10 cellular contexts compared by ENCODE assay signal in genomic region chr1:116489231-116489697, GRCh38.
DNase-seq lines count a peak whose midpoint lies in the region; ATAC-seq and FAIRE-seq lines count a peak whose summit lies in the region.
"Had no signal": no experiment of that assay in that cellular context is flagged by ENCODE, and none has a peak within 500 bp of the region (broad histone marks: within the 10 kb centered on the region; RNA-seq: fewer than 3 reads in every experiment).

No MANE protein-coding gene starts in this region.

- no peaks in the 10 kb centered on the region for H3K9me3 Mint-ChIP-seq in activated T-cell treated with anti-CD3 and anti-CD28 coated beads, Interleukin-2, amount 50 U/mL, for 72 hours
- H3K9me3 Mint-ChIP-seq in T-helper 2 cell treated with Interferon-gamma antibody and Interleukin-4, amounts not matched to agents 5 μg/mL and 100 μg/mL, for 36 hours, result no peaks in the 10 kb centered on the region
- H3K9me3 Mint-ChIP-seq: activated naive CD4-positive, alpha-beta T cell treated with anti-CD3 and anti-CD28 coated beads, Interleukin-2, amount 50 U/mL, for 72 hours had no signal

- H3K27ac Mint-ChIP-seq in activated T-cell treated with anti-CD3 and anti-CD28 coated beads, Interleukin-2, amount 50 U/mL, for 72 hours, result no peak overlapping the region
- peak overlapping the region; percentile 37 for H3K27ac Mint-ChIP-seq in T-helper 2 cell treated with Interferon-gamma antibody and Interleukin-4, amounts not matched to agents 5 μg/mL and 100 μg/mL, for 36 hours
- H3K27ac Mint-ChIP-seq: activated naive CD4-positive, alpha-beta T cell treated with anti-CD3 and anti-CD28 coated beads, Interleukin-2, amount 50 U/mL, for 72 hours had no signal

- no peaks in the 10 kb centered on the region for H3K27me3 Mint-ChIP-seq in activated T-cell treated with anti-CD3 and anti-CD28 coated beads, Interleukin-2, amount 50 U/mL, for 72 hours (ENCODE audit: low read depth)
- H3K27me3 Mint-ChIP-seq in T-helper 2 cell treated with Interferon-gamma antibody and Interleukin-4, amounts not matched to agents 5 μg/mL and 100 μg/mL, for 36 hours (ENCODE audit: low read depth), result no peaks in the 10 kb centered on the region

- H3K4me1 Mint-ChIP-seq in activated T-cell treated with anti-CD3 and anti-CD28 coated beads, Interleukin-2, amount 50 U/mL, for 72 hours (ENCODE audit: low read depth), result peaks cover 21% of the 10 kb centered on the region
- H3K4me1 Mint-ChIP-seq in T-helper 2 cell treated with Interferon-gamma antibody and Interleukin-4, amounts not matched to agents 5 μg/mL and 100 μg/mL, for 36 hours (ENCODE audit: low read depth), result peaks cover 7% of the 10 kb centered on the region

- no peak for FAIRE-seq in urothelium cell line (lab: Jason Lieb, UNC)
- FAIRE-seq: A549 had no signal

- peak; percentile 43 to 60 for ATAC-seq in activated T-cell treated with anti-CD3 and anti-CD28 coated beads, Interleukin-2, amount 50 U/mL, for 72 hours (replicated peaks in 1 of 2)
- no peak for ATAC-seq in GM21723 (IDR thresholded peaks at IDR 0.05; ENCODE audit: unreplicated experiment)
- ATAC-seq: A549 had no signal

- H3K36me3 Mint-ChIP-seq in activated T-cell treated with anti-CD3 and anti-CD28 coated beads, Interleukin-2, amount 50 U/mL, for 72 hours (ENCODE audit: insufficient read depth in 2 of 2), result no peaks in the 10 kb centered on the region
- H3K36me3 Mint-ChIP-seq in T-helper 2 cell treated with Interferon-gamma antibody and Interleukin-4, amounts not matched to agents 5 μg/mL and 100 μg/mL, for 36 hours (ENCODE audit: low read depth), result no peaks in the 10 kb centered on the region
- H3K36me3 Mint-ChIP-seq: activated naive CD4-positive, alpha-beta T cell treated with anti-CD3 and anti-CD28 coated beads, Interleukin-2, amount 50 U/mL, for 72 hours had no signal

- no peak overlapping the region for H3K4me3 Mint-ChIP-seq in activated T-cell treated with anti-CD3 and anti-CD28 coated beads, Interleukin-2, amount 50 U/mL, for 72 hours
- H3K4me3 Mint-ChIP-seq in T-helper 2 cell treated with Interferon-gamma antibody and Interleukin-4, amounts not matched to agents 5 μg/mL and 100 μg/mL, for 36 hours, result no peak overlapping the region

- no peak for DNase-seq in activated T-cell treated with anti-CD3 and anti-CD28 coated beads, Interleukin-2, amount 50 U/mL, for 72 hours
- DNase-seq in activated T-cell treated with anti-CD3 and anti-CD28 coated beads, Interleukin-2, amount 50 U/mL, for 48 hours, result no peak
- no peak for DNase-seq in T-helper 2 cell treated with Interferon-gamma antibody and Interleukin-4, amounts not matched to agents 5 μg/mL and 100 μg/mL, for 36 hours (ENCODE audit: low spot score)
- DNase-seq in kidney glomerular epithelial cell (lab: John Stamatoyannopoulos, UW), result peak; percentile 65
- peak; percentile 87 for DNase-seq in urothelium cell line (ENCODE audit: low spot score)
- no peak for DNase-seq in DMS 273 treated with DMSO at 0.1 percent for 48 hours (lab: John Stamatoyannopoulos, UW)
- DNase-seq in activated CD8-positive, alpha-beta memory T cell treated with anti-CD3 and anti-CD28 coated beads, Interleukin-2, amount 50 U/mL, for 48 hours, result no peak

Comparison
In these comparisons a context has a peak if more than half of its experiments do, and no peak if none do; other contexts are left out.
1. DNase-seq: peak in kidney glomerular epithelial cell (single experiment) and urothelium cell line (single experiment); none in activated T-cell treated with anti-CD3 and anti-CD28 coated beads, Interleukin-2, amount 50 U/mL, for 72 hours (0 of 2), activated T-cell treated with anti-CD3 and anti-CD28 coated beads, Interleukin-2, amount 50 U/mL, for 48 hours (0 of 2), T-helper 2 cell treated with Interferon-gamma antibody and Interleukin-4, amounts not matched to agents 5 μg/mL and 100 μg/mL, for 36 hours (single experiment), DMS 273 treated with DMSO at 0.1 percent for 48 hours (single experiment) and activated CD8-positive, alpha-beta memory T cell treated with anti-CD3 and anti-CD28 coated beads, Interleukin-2, amount 50 U/mL, for 48 hours (single experiment).